Comparison of ENCODE assay signal across 17 cellular contexts in the genomic region with DNA sequence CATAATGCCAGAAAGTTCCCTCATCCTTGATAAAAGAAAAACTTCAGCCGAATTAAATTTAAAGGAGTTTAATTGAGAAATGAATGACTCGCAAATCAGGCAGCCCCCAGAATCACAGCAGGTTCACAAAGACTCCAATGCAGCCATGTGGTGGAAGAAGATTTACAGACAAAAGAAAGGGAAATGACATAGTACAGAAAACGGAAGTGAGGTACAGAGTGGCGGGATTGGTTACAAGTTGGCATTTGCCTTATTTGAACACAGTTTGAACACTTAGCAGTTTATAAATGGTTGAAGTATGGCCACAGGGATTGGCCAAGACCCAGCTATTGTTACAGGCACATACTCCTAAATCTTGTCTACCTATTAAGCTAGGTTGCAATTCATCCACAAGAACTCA.
"Had no signal": no experiment of that assay in that cellular context is flagged by ENCODE, and none has a peak within 500 bp of the region (broad histone marks: within the 10 kb centered on the region; RNA-seq: fewer than 3 reads in every experiment).

No MANE protein-coding gene starts in this region.

- FAIRE-seq: bronchial epithelial cell, urothelium cell line had no signal

- ATAC-seq: activated CD4-positive, CD25-positive, alpha-beta regulatory T cell treated with anti-CD3 and anti-CD28 coated beads, Interleukin-2, amount 50 U/mL, for 24 hours; stimulated activated naive B cell treated with anti-CD40 and anti-IgM and Interleukin-4, amounts not matched to agents 10 μg/mL and 1 μg/mL and 100 μg/mL, for 72 hours had no signal

- H3K4me3 ChIP-seq: ascending aorta, esophagus squamous epithelium, left ventricle myocardium inferior, thyroid gland had no signal

- H3K4me1 ChIP-seq: esophagus squamous epithelium had no signal

- DNase-seq: activated CD4-positive, alpha-beta T cell treated with anti-CD3 and anti-CD28 coated beads, Interleukin-2, amount 10 ng/mL, durations not matched to agents 7 days and 5 days; activated gamma-delta T cell; effector memory CD4-positive, alpha-beta T cell; esophagus squamous epithelium; immature natural killer cell; kidney glomerular epithelial cell; left ventricle myocardium inferior; occipital lobe; posterior cingulate gyrus; retina; stimulated activated naive B cell treated with anti-CD40 and anti-IgM and Interleukin-4, amounts not matched to agents 10 μg/mL and 1 μg/mL and 100 μg/mL, for 72 hours; T1000; thyroid gland had no signal

- H3K9me3 ChIP-seq: ascending aorta, esophagus squamous epithelium, left ventricle myocardium inferior, thyroid gland had no signal

- H3K27me3 ChIP-seq: ascending aorta, esophagus squamous epithelium, thyroid gland had no signal

- H3K36me3 ChIP-seq: ascending aorta, esophagus squamous epithelium, left ventricle myocardium inferior, thyroid gland had no signal

- H3K27ac ChIP-seq: ascending aorta, esophagus squamous epithelium, left ventricle myocardium inferior, thyroid gland had no signal
